ENCODE assay signal across 1 cellular context in genomic region chr22:46250783-46251125, GRCh38.
A peak's percentile ranks its signal among the peaks of the same experiment; 100 is the strongest.
TF ChIP-seq lines count a peak whose summit lies in the region.

No MANE protein-coding gene starts in this region.

TF ChIP-seq in HepG2, 621 proteins besides CTCF, POLR2A, EP300 and RAD21 (continued from another document):
- TF ChIP-seq FOXJ3 (CRISPR knock-in tag; IDR thresholded peaks at IDR 0.05; ENCODE audit: borderline replicate concordance) = 0 out of 2 replicates have a peak, but pooled peaks have one; percentile 31
- no peak for TF ChIP-seq SMC3 (IDR thresholded peaks at IDR 0.05; ENCODE audit: low read length)
- TF ChIP-seq HOXA9 (CRISPR knock-in tag; IDR thresholded peaks at IDR 0.05; ENCODE audit: borderline replicate concordance) = no peak
- no peak for TF ChIP-seq ZNF224 (CRISPR knock-in tag; IDR thresholded peaks at IDR 0.05)
- no peak for TF ChIP-seq ZNF124 (CRISPR knock-in tag; IDR thresholded peaks at IDR 0.05)
- no peak for TF ChIP-seq ZNF3 (CRISPR knock-in tag; IDR thresholded peaks at IDR 0.05)
- TF ChIP-seq BORCS8-MEF2B (CRISPR knock-in tag; IDR thresholded peaks at IDR 0.05) = no peak
- TF ChIP-seq HOXD1 (CRISPR knock-in tag; IDR thresholded peaks at IDR 0.05) = no peak
- no peak for TF ChIP-seq ZSCAN25 (CRISPR knock-in tag; IDR thresholded peaks at IDR 0.05)
- TF ChIP-seq NR2F6 (IDR thresholded peaks at IDR 0.05) = no peak; the same call in 1 of the 2 replicates
- peak; percentile 22; the same call in 1 of the 2 replicates for TF ChIP-seq NR2F6 (CRISPR knock-in tag; IDR thresholded peaks at IDR 0.05)
- TF ChIP-seq HOMEZ (CRISPR knock-in tag; IDR thresholded peaks at IDR 0.05; ENCODE audit: low read depth) = no peak
- no peak for TF ChIP-seq PATZ1 (CRISPR knock-in tag; IDR thresholded peaks at IDR 0.05)
- 0 out of 2 replicates have a peak, but pooled peaks have one; percentile 3 for TF ChIP-seq ZNF646 (CRISPR knock-in tag; IDR thresholded peaks at IDR 0.05)
- no peak for TF ChIP-seq ZFP41 (CRISPR knock-in tag; IDR thresholded peaks at IDR 0.05; ENCODE audit: borderline replicate concordance)
- no peak for TF ChIP-seq ZNF660 (CRISPR knock-in tag; IDR thresholded peaks at IDR 0.05; ENCODE audit: borderline replicate concordance, low read depth)
- no peak for TF ChIP-seq ZNF18 (CRISPR knock-in tag; IDR thresholded peaks at IDR 0.05; ENCODE audit: insufficient replicate concordance)
- 0 out of 2 replicates have a peak, but pooled peaks have one; percentile 8 for TF ChIP-seq DNMT3B (CRISPR knock-in tag; conservative IDR thresholded peaks at IDR 0.05)
- no peak for TF ChIP-seq IKZF1 (IDR thresholded peaks at IDR 0.05)
- no peak for TF ChIP-seq CENPBD1 (CRISPR knock-in tag; IDR thresholded peaks at IDR 0.05; ENCODE audit: borderline replicate concordance, low read depth)
- no peak for TF ChIP-seq ZNF678 (CRISPR knock-in tag; IDR thresholded peaks at IDR 0.05)
- 0 out of 2 replicates have a peak, but pooled peaks have one; percentile 5 for TF ChIP-seq KDM2A (CRISPR knock-in tag; IDR thresholded peaks at IDR 0.05; ENCODE audit: borderline replicate concordance, low read depth)
- TF ChIP-seq ZNF558 (CRISPR knock-in tag; IDR thresholded peaks at IDR 0.05; ENCODE audit: borderline replicate concordance) = no peak
- TF ChIP-seq ZBTB2 (CRISPR knock-in tag; IDR thresholded peaks at IDR 0.05; ENCODE audit: low read depth) = 0 out of 2 replicates have a peak, but pooled peaks have one; percentile 24
